In genomic region chr11:131694526-131695424, GRCh38 we compare ENCODE assay signal across 8 cellular contexts.
DNase-seq lines count a peak whose midpoint lies in the region; ATAC-seq lines count a peak whose summit lies in the region.

No MANE protein-coding gene starts in this region.

- H3K36me3 ChIP-seq in HUES64 (ENCODE audit: insufficient read depth, low read length) = no peaks in the 10 kb centered on the region

- peak overlapping the region; percentile 3; the same call in 1 of the 2 replicates for H3K4me3 ChIP-seq in HUES64 (ENCODE audit: low read length)

- H3K27ac ChIP-seq in HUES64 (ENCODE audit: low read depth, low read length) = no peak overlapping the region

- DNase-seq in GDM1 (lab: John Stamatoyannopoulos, UW) (peak; percentile 40), SK-MEL-5 (ENCODE audit: low read depth, low spot score) (peak; percentile 80), amniotic epithelial cell (ENCODE audit: low read depth) (peak; percentile 32), left cardiac atrium (peak; percentile 82), pulmonary artery endothelial cell (ENCODE audit: low read depth, low spot score) (peak; percentile 24)

- H3K9ac ChIP-seq in HUES64 (ENCODE audit: low read depth, low read length) = no peak overlapping the region

- in situ Hi-C loops in SK-MEL-5 (cut with HindIII; ENCODE audit: low pct_unique_long_range_greater_than_20kb, low sequenced_read_pairs) = no loop called here

- peak; percentile 91 for ATAC-seq in GM21717 (IDR thresholded peaks at IDR 0.05; ENCODE audit: unreplicated experiment)
- peak; percentile 92 for ATAC-seq in left cardiac atrium
- ATAC-seq in HG03457 (IDR thresholded peaks at IDR 0.05; ENCODE audit: unreplicated experiment) = no peak

- 31% methylated on average over 34 of the region's 34 CpGs for WGBS in HUES64

- no peaks in the 10 kb centered on the region for H3K9me3 ChIP-seq in HUES64 (ENCODE audit: insufficient read depth, low read depth, low read length)

- intact Hi-C loops in left cardiac atrium (cut with DNase I) = loop anchor here in 1 of 2 donors (10.0 kb wide), 1 partner anchor 1370 kb away; no protein-coding TSS in a partner anchor

- peaks cover 45% of the 10 kb centered on the region for H3K27me3 ChIP-seq in HUES64 (ENCODE audit: insufficient read depth, low read length)

- H3K4me1 ChIP-seq in HUES64 (ENCODE audit: insufficient read depth, low read length) = no peaks in the 10 kb centered on the region

Comparison
In these comparisons a context has a peak if more than half of its experiments do, and no peak if none do; other contexts are left out.
1. DNase-seq: peak in every context shown above with its lines; median percentile 82 in left cardiac atrium; 80 in SK-MEL-5; 40 in GDM1; 32 in amniotic epithelial cell; 24 in pulmonary artery endothelial cell.